In genomic region chr1:45437323-45437722, GRCh38 we compare ENCODE assay signal across 28 cellular contexts.
"Had no signal": no experiment of that assay in that cellular context is flagged by ENCODE, and none has a peak within 500 bp of the region (broad histone marks: within the 10 kb centered on the region; RNA-seq: fewer than 3 reads in every experiment).

No MANE protein-coding gene starts in this region.

- H3K9me3 ChIP-seq: left ventricle myocardium inferior, lower lobe of right lung, prostate gland, spleen, stomach, thoracic aorta, transverse colon had no signal

- ATAC-seq: foreskin keratinocyte; left cardiac atrium; lower lobe of right lung; natural killer cell treated with Interleukin-12 subunit alpha and Interleukin-12 subunit beta and Interleukin-15 and Interleukin-18, amount 100 ng/mL, for 72 hours; sciatic nerve; stimulated activated naive B cell treated with anti-CD40 and anti-IgM and Interleukin-4, amounts not matched to agents 10 μg/mL and 1 μg/mL and 100 μg/mL, for 72 hours had no signal

- H3K4me1 ChIP-seq: left ventricle myocardium inferior, lower lobe of right lung, neural progenitor cell, parathyroid adenoma, prostate gland, spleen, transverse colon had no signal

- H3K36me3 ChIP-seq: left ventricle myocardium inferior, lower lobe of right lung, neural progenitor cell, prostate gland, spleen, stomach, thoracic aorta, transverse colon had no signal

- DNase-seq: effector CD4-positive, alpha-beta T cell; endodermal cell; erythroblast; foreskin keratinocyte; head of caudate nucleus; kidney; left cardiac atrium; left ventricle myocardium inferior; lower lobe of right lung; occipital lobe; retina; spleen; stimulated activated CD4-positive, alpha-beta T cell treated with anti-CD3 and anti-CD28 coated beads, Interleukin-15, amount 100 ng/mL, for 24 hours; stimulated activated CD4-positive, alpha-beta T cell treated with anti-CD3 and anti-CD28 coated beads, Interleukin-1b, Interleukin-23, amount 100 ng/mL, for 48 hours; stimulated activated CD4-positive, alpha-beta T cell treated with anti-CD3 and anti-CD28 coated beads, Interleukin-4, amount 100 ng/mL, for 24 hours; stimulated activated naive B cell treated with anti-CD40 and anti-IgM and Interleukin-4, amounts not matched to agents 10 μg/mL and 1 μg/mL and 100 μg/mL, for 72 hours; substantia nigra; transverse colon had no signal

- FAIRE-seq: endothelial cell of umbilical vein, kidney had no signal

- H3K4me3 ChIP-seq: coronary artery, hepatocyte, left ventricle myocardium inferior, lower lobe of right lung, neural progenitor cell, prostate gland, spleen, stomach, thoracic aorta, transverse colon had no signal

- H3K27ac ChIP-seq: coronary artery, foreskin keratinocyte, hepatocyte, left ventricle myocardium inferior, lower lobe of right lung, neural progenitor cell, parathyroid adenoma, prostate gland, spleen, stomach, thoracic aorta, transverse colon had no signal

- H3K27me3 ChIP-seq: foreskin keratinocyte, hepatocyte, neural progenitor cell, spleen, stomach, transverse colon had no signal
